In the genomic region with DNA sequence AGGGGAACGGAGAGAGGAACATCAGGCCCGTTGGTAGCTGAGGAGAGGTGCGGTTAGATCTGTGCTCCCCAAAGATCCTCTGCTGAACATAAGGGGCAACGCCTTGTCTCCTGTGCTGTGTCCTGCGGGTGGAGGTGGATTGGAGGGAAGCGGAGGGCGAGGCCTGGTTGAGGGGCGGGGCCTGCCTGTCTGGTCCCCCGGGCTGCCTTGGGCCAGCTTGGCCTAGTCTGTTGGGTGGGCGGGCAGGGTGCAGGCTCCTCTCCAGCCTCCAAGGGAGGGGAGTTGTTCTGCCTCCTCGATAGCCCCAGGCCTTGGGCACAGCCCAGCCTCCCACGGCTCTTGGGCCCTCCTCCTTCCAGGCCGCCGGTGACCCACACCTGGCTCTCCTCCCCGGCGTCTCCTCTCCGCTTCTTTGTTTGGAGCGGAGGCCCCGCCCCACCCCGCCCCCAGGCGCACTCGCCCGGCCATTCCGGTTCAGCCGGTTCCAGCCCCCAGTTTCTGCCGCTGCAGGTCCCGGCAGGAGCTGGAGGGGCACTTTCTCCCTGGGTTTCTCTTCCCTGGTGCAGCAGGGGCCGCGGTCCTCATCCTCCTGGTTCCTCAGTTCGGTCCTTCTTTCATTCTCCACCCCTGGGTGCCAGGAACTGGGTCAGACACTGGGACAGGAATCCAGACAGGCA, we compare ENCODE assay signal across 8 cellular contexts. TPM values are rescaled to one million over a fixed set of nuclear protein-coding genes. Genes with fewer than 3 reads are reported as not detected.
DNase-seq lines count a peak whose midpoint lies in the region; ATAC-seq and TF ChIP-seq lines count a peak whose summit lies in the region.

No MANE protein-coding gene starts in this region.

- DNase-seq in GM20000 (ENCODE audit: low spot score) (peak; percentile 69), NCI-H345 treated with DMSO at 0.1 percent for 48 hours (lab: John Stamatoyannopoulos, UW; ENCODE audit: unreplicated experiment) (peak; percentile 89), endothelial cell (ENCODE audit: low spot score) (peak; percentile 63), nephron progenitor cell (peak; percentile 72), amniotic stem cell (lab: John Stamatoyannopoulos, UW) (no peak), NAMALWA (ENCODE audit: low spot score) (no peak)

- TF ChIP-seq CTCF in GM20000 (IDR thresholded peaks at IDR 0.05; ENCODE audit: extremely low read depth, missing control alignments) (no peak), endothelial cell (IDR thresholded peaks at IDR 0.05; ENCODE audit: unreplicated experiment) (no peak), nephron progenitor cell (IDR thresholded peaks at IDR 0.05) (no peak)

- H3K36me3 Mint-ChIP-seq in endothelial cell (ENCODE audit: low read depth, unreplicated experiment) = peaks cover 14% of the 10 kb centered on the region
- peaks cover 23% of the 10 kb centered on the region for H3K36me3 Mint-ChIP-seq in nephron progenitor cell (ENCODE audit: low read depth)

- H3K27me3 Mint-ChIP-seq in endothelial cell (ENCODE audit: unreplicated experiment) (peaks cover 10% of the 10 kb centered on the region), nephron progenitor cell (ENCODE audit: low read depth, poor library complexity) (peaks cover 2% of the 10 kb centered on the region)

- no peak for ATAC-seq in GM21360 (IDR thresholded peaks at IDR 0.05; ENCODE audit: unreplicated experiment)
- ATAC-seq in HG03520 (IDR thresholded peaks at IDR 0.05; ENCODE audit: unreplicated experiment) = no peak

- peak overlapping the region; percentile 86 for H3K4me3 Mint-ChIP-seq in endothelial cell (ENCODE audit: unreplicated experiment)
- H3K4me3 Mint-ChIP-seq in nephron progenitor cell = peak overlapping the region; percentile 62

- no peaks in the 10 kb centered on the region for H3K9me3 Mint-ChIP-seq in endothelial cell (ENCODE audit: unreplicated experiment)
- no peaks in the 10 kb centered on the region for H3K9me3 Mint-ChIP-seq in nephron progenitor cell

- H3K27ac Mint-ChIP-seq in endothelial cell (ENCODE audit: unreplicated experiment) = peak overlapping the region; percentile 68
- peak overlapping the region; percentile 30 for H3K27ac Mint-ChIP-seq in nephron progenitor cell

- peaks cover 19% of the 10 kb centered on the region for H3K4me1 Mint-ChIP-seq in endothelial cell (ENCODE audit: unreplicated experiment)
- peaks cover 90% of the 10 kb centered on the region for H3K4me1 Mint-ChIP-seq in nephron progenitor cell

RNA-seq across cellular contexts. Expression of gene PTPRF, which starts 19.4 kb away (rescaled TPM):
- 145 TPM for total RNA-seq in endothelial cell (ENCODE audit: unreplicated experiment)

Comparison
In these comparisons a context has a peak if more than half of its experiments do, and no peak if none do; other contexts are left out.
1. DNase-seq: peak in GM20000 (single experiment), NCI-H345 treated with DMSO at 0.1 percent for 48 hours (single experiment), endothelial cell (single experiment) and nephron progenitor cell (single experiment); none in amniotic stem cell (single experiment) and NAMALWA (single experiment).